Comparison of ENCODE assay signal across 9 cellular contexts in genomic region chr3:150764607-150765366, GRCh38. TPM values are rescaled to one million over a fixed set of nuclear protein-coding genes. Genes with fewer than 3 reads are reported as not detected.
DNase-seq lines count a peak whose midpoint lies in the region; ATAC-seq and TF ChIP-seq lines count a peak whose summit lies in the region.
"Had no signal": no experiment of that assay in that cellular context is flagged by ENCODE, and none has a peak within 500 bp of the region (broad histone marks: within the 10 kb centered on the region; RNA-seq: fewer than 3 reads in every experiment).

No MANE protein-coding gene starts in this region.

- POLR2A ChIA-PET in activated naive CD8-positive, alpha-beta T cell treated with anti-CD3 and anti-CD28 coated beads, Interleukin-2, amount 10 ng/mL, durations not matched to agents 7 days and 5 days (lab: Charles Lee) = interaction anchor here (1.3 to 6.8 kb wide), 7 partner anchors 12 to 356 kb away, joined by 3 to 85 read pairs (median 46); partner anchors contain the start of genes EIF2A, ERICH6, SELENOT and SERP1

- 70 to 77% (median 75%) methylated on average over 6 of the region's 6 CpGs for WGBS in heart left ventricle, 4 donors
- 73 to 75% methylated on average over 6 of the region's 6 CpGs for WGBS in heart right ventricle, 2 donors

- peaks cover 8% of the 10 kb centered on the region for H3K36me3 Mint-ChIP-seq in activated naive CD8-positive, alpha-beta T cell treated with anti-CD3 and anti-CD28 coated beads, Interleukin-2, amount 10 ng/mL, durations not matched to agents 7 days and 5 days

- no peaks in the 10 kb centered on the region for H3K36me3 ChIP-seq in heart left ventricle
- no peaks in the 10 kb centered on the region for H3K36me3 ChIP-seq in heart right ventricle
- H3K36me3 ChIP-seq in mucosa of rectum (ENCODE audit: control insufficient read depth in 2 of 2, insufficient read depth in 2 of 2, low read length in 2 of 2) = no peaks in the 10 kb centered on the region

- TF ChIP-seq POLR2A in heart left ventricle (IDR thresholded peaks at IDR 0.05) = no peak

- intact Hi-C loops in heart left ventricle (cut with DNase I) = loop anchor here in 8 of 10 donors (5.0 to 10.0 kb wide), 5 partner anchors 37 to 220 kb away; partner anchors contain the start of genes EIF2A (in 3 of the 8), SERP1 (in 3 of the 8) and SELENOT (in 2 of the 8)
- intact Hi-C loops in heart right ventricle (cut with DNase I) = loop anchor here in 5 of 10 donors (5.0 to 10.0 kb wide), 6 partner anchors 37 to 217 kb away; partner anchors contain the start of genes SELENOT (in 3 of the 5), EIF2A (in 2 of the 5) and SERP1 (in 2 of the 5)

- ATAC-seq in heart left ventricle (no peak), heart right ventricle (no peak), HG03565 (IDR thresholded peaks at IDR 0.05; ENCODE audit: unreplicated experiment) (no peak)
- ATAC-seq in activated naive CD8-positive, alpha-beta T cell treated with anti-CD3 and anti-CD28 coated beads, Interleukin-2, amount 10 ng/mL, durations not matched to agents 7 days and 5 days (ENCODE audit: low read depth) = no peak

- H3K4me3 Mint-ChIP-seq in activated naive CD8-positive, alpha-beta T cell treated with anti-CD3 and anti-CD28 coated beads, Interleukin-2, amount 10 ng/mL, durations not matched to agents 7 days and 5 days = peak overlapping the region; percentile 99

- TF ChIP-seq CTCF in heart left ventricle (IDR thresholded peaks at IDR 0.05) (no peak), heart right ventricle (IDR thresholded peaks at IDR 0.05) (no peak)

- H3K4me1 Mint-ChIP-seq in activated naive CD8-positive, alpha-beta T cell treated with anti-CD3 and anti-CD28 coated beads, Interleukin-2, amount 10 ng/mL, durations not matched to agents 7 days and 5 days = peaks cover 26% of the 10 kb centered on the region

- H3K4me3 ChIP-seq in heart left ventricle (peak overlapping the region in 4 of 12 donors; percentile 68 to 93 (median 88)), heart right ventricle (no peak overlapping the region), mucosa of rectum (ENCODE audit: low read length in 2 of 2) (peak overlapping the region in 1 of 2 donors; percentile 87)

- H3K27ac ChIP-seq in heart left ventricle = peak overlapping the region in 7 of 12 donors; percentile 91 to 99 (median 97)
- H3K27ac ChIP-seq in heart right ventricle = peak overlapping the region in 3 of 10 donors; percentile 95 to 96 (median 95)
- peak overlapping the region; percentile 98 to 99 for H3K27ac ChIP-seq in mucosa of rectum (ENCODE audit: low read depth in 2 of 2, low read length in 2 of 2)

- no peak overlapping the region for H3K9ac ChIP-seq in mucosa of rectum (ENCODE audit: low read depth in 1 of 2, low read length in 2 of 2)

- no peaks in the 10 kb centered on the region for H3K27me3 Mint-ChIP-seq in activated naive CD8-positive, alpha-beta T cell treated with anti-CD3 and anti-CD28 coated beads, Interleukin-2, amount 10 ng/mL, durations not matched to agents 7 days and 5 days

- H3K27me3 ChIP-seq in heart left ventricle (no peaks in the 10 kb centered on the region), heart right ventricle (no peaks in the 10 kb centered on the region), mucosa of rectum (ENCODE audit: control insufficient read depth in 2 of 2, insufficient read depth in 2 of 2, low read length in 2 of 2) (no peaks in the 10 kb centered on the region)

- H3K9me3 ChIP-seq in heart left ventricle (no peaks in the 10 kb centered on the region), heart right ventricle (no peaks in the 10 kb centered on the region), mucosa of rectum (ENCODE audit: control insufficient read depth in 2 of 2, low read length in 2 of 2) (no peaks in the 10 kb centered on the region)

- H3K4me1 ChIP-seq in heart left ventricle = peaks cover 5 to 29% (median 23%) of the 10 kb centered on the region in 12 donors
- peaks cover 4 to 32% (median 18%) of the 10 kb centered on the region in 9 donors for H3K4me1 ChIP-seq in heart right ventricle
- peaks cover 17 to 34% of the 10 kb centered on the region in 2 donors for H3K4me1 ChIP-seq in mucosa of rectum (ENCODE audit: control insufficient read depth in 2 of 2, insufficient read depth in 2 of 2, low read length in 2 of 2)

- no peaks in the 10 kb centered on the region for H3K9me3 Mint-ChIP-seq in activated naive CD8-positive, alpha-beta T cell treated with anti-CD3 and anti-CD28 coated beads, Interleukin-2, amount 10 ng/mL, durations not matched to agents 7 days and 5 days

- DNase-seq in heart left ventricle = no peak
- no peak for DNase-seq in heart right ventricle
- no peak for DNase-seq in activated naive CD8-positive, alpha-beta T cell treated with anti-CD3 and anti-CD28 coated beads, Interleukin-2, amount 10 ng/mL, durations not matched to agents 7 days and 5 days
- DNase-seq in NCI-H526 (lab: John Stamatoyannopoulos, UW) = no peak
- DNase-seq in NCI-H524 treated with DMSO at 0.1 percent for 48 hours (lab: John Stamatoyannopoulos, UW) = no peak
- DNase-seq in NCI-H1417 (lab: John Stamatoyannopoulos, UW) = no peak
- DNase-seq: NCI-H2029 treated with DMSO at 0.1 percent for 48 hours had no signal

- no peak overlapping the region for H3K27ac Mint-ChIP-seq in activated naive CD8-positive, alpha-beta T cell treated with anti-CD3 and anti-CD28 coated beads, Interleukin-2, amount 10 ng/mL, durations not matched to agents 7 days and 5 days

RNA-seq across cellular contexts. Expression of gene SIAH2, which starts 1.8 kb away (rescaled TPM):
- total RNA-seq in heart left ventricle (10 to 100 TPM; 16.9 to 38.7 (median 23.4) TPM), heart right ventricle (10 to 100 TPM; 11.5 to 30.7 (median 20.8) TPM)
- polyA plus RNA-seq in heart left ventricle (10 to 100 TPM in 1 of 2 donors, 1 to 10 TPM in 1; 7.1 to 24.9 TPM), heart right ventricle (10 to 100 TPM in 1 of 2 donors, 1 to 10 TPM in 1; 6.1 to 16.0 TPM)
- 10 to 100 TPM; 28.3 TPM for total RNA-seq in activated naive CD8-positive, alpha-beta T cell treated with anti-CD3 and anti-CD28 coated beads, Interleukin-2, amount 10 ng/mL, durations not matched to agents 7 days and 5 days
